8 cellular contexts compared by ENCODE assay signal in the genomic region with DNA sequence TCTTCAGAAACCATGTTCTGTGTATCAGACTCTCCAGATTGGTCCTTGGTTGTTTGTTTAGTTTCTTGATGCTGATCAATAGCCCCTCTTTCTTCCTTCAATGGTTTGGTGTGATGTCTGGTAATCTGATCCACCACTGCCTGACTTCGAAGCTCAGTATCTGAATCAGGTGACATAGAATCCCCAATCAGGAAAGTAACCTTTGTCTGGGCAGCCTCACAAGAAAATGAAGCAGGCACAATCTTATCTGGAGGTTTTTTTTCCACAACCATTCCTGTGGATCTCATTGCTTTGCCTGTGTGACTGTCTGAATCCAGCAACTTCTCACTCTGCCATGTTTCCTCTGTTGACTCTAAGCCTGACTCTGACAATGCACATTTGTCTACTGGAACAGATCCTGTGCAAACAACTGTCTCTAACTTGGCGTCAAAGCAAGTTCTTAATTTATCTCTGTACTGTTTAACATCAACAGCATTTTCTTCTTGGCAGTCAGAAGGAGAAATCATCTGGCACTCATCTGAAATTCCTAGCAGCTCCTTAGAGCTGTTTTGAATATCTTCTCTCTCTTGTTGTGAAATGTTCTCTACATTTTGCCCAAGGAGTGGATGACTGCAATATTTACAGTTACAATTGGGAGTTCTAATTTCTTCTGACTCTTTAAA. TPM values are rescaled to one million over a fixed set of nuclear protein-coding genes. Genes with fewer than 3 reads are reported as not detected.
A peak's percentile ranks its signal among the peaks of the same experiment; 100 is the strongest.
DNase-seq lines count a peak whose midpoint lies in the region; ATAC-seq and TF ChIP-seq lines count a peak whose summit lies in the region.

No MANE protein-coding gene starts in this region.

- H3K4me3 Mint-ChIP-seq in endodermal cell, result no peak overlapping the region

- H3K36me3 Mint-ChIP-seq in activated naive CD4-positive, alpha-beta T cell treated with anti-CD3 and anti-CD28 coated beads, Interleukin-2, amount 50 U/mL, for 72 hours, result peaks cover 2 to 32% of the 10 kb centered on the region in 2 donors
- H3K36me3 Mint-ChIP-seq in endodermal cell (ENCODE audit: low read depth), result peaks cover 49% of the 10 kb centered on the region

- H3K36me3 ChIP-seq in endodermal cell (ENCODE audit: control insufficient read depth, insufficient read depth, low read length) (peaks cover 68% of the 10 kb centered on the region), upper lobe of right lung (peaks cover 54% of the 10 kb centered on the region)

- no peak for TF ChIP-seq CTCF in endodermal cell (conservative IDR thresholded peaks at IDR 0.05)
- TF ChIP-seq CTCF in upper lobe of right lung (IDR thresholded peaks at IDR 0.05), result no peak

- DNase-seq in activated naive CD4-positive, alpha-beta T cell treated with anti-CD3 and anti-CD28 coated beads, Interleukin-2, amount 50 U/mL, for 72 hours (ENCODE audit: low spot score in 2 of 2), result no peak
- no peak for DNase-seq in activated naive CD4-positive, alpha-beta T cell (lab: John Stamatoyannopoulos, UW)
- no peak for DNase-seq in endodermal cell
- peak; percentile 72 for DNase-seq in midbrain (lab: John Stamatoyannopoulos, UW)
- no peak for DNase-seq in upper lobe of right lung
- DNase-seq in NCI-H2029 treated with DMSO at 0.1 percent for 48 hours (lab: John Stamatoyannopoulos, UW), result no peak
- DNase-seq in activated effector memory CD4-positive, alpha-beta T cell treated with anti-CD3 and anti-CD28 coated beads, Interleukin-2, amount 50 U/mL, for 16 hours, result no peak
- no peak for DNase-seq in UCSD-AML1 (lab: John Stamatoyannopoulos, UW; ENCODE audit: unreplicated experiment)

- intact Hi-C loops in upper lobe of right lung (cut with DNase I), result no loop called here

- H3K9me3 ChIP-seq in endodermal cell (ENCODE audit: control insufficient read depth, low read length) (no peaks in the 10 kb centered on the region), upper lobe of right lung (no peaks in the 10 kb centered on the region)

- no peak overlapping the region for H3K9ac ChIP-seq in endodermal cell (ENCODE audit: extremely low read depth, low read length, poor library complexity, severe bottlenecking)

- H3K4me1 ChIP-seq in endodermal cell (ENCODE audit: control insufficient read depth, insufficient read depth, low read length), result peaks cover 5% of the 10 kb centered on the region
- peaks cover 23% of the 10 kb centered on the region for H3K4me1 ChIP-seq in upper lobe of right lung

- peaks cover 0 to 7% of the 10 kb centered on the region in 2 donors for H3K9me3 Mint-ChIP-seq in activated naive CD4-positive, alpha-beta T cell treated with anti-CD3 and anti-CD28 coated beads, Interleukin-2, amount 50 U/mL, for 72 hours
- no peaks in the 10 kb centered on the region for H3K9me3 Mint-ChIP-seq in endodermal cell

- H3K27ac ChIP-seq in endodermal cell (ENCODE audit: low read depth, low read length), result no peak overlapping the region
- H3K27ac ChIP-seq in upper lobe of right lung, result peak overlapping the region; percentile 71

- H3K27me3 ChIP-seq in endodermal cell (ENCODE audit: control insufficient read depth, insufficient read depth, low read length, poor library complexity, severe bottlenecking), result no peaks in the 10 kb centered on the region
- no peaks in the 10 kb centered on the region for H3K27me3 ChIP-seq in upper lobe of right lung

- peak overlapping the region; percentile 56 to 69 for H3K27ac Mint-ChIP-seq in activated naive CD4-positive, alpha-beta T cell treated with anti-CD3 and anti-CD28 coated beads, Interleukin-2, amount 50 U/mL, for 72 hours
- H3K27ac Mint-ChIP-seq in endodermal cell, result peak overlapping the region; percentile 32

- WGBS in endodermal cell (ENCODE audit: insufficient coverage in 1 of 2, insufficient read length in 1 of 2), 2 experiments, result 75 to 79% methylated on average over 1 to 2 of the region's 2 CpGs

- H3K4me1 Mint-ChIP-seq in endodermal cell, result peaks cover 6% of the 10 kb centered on the region

- H3K4me3 ChIP-seq in endodermal cell (ENCODE audit: low read length) (no peak overlapping the region), upper lobe of right lung (no peak overlapping the region)

- H3K27me3 Mint-ChIP-seq in endodermal cell (ENCODE audit: insufficient read depth), result no peaks in the 10 kb centered on the region

- ATAC-seq in activated naive CD4-positive, alpha-beta T cell treated with anti-CD3 and anti-CD28 coated beads, Interleukin-2, amount 50 U/mL, for 72 hours, result no peak
- ATAC-seq in upper lobe of right lung, result peak; percentile 88

RNA-seq across cellular contexts. Expression of a gene that starts 37.1 kb away (rescaled TPM):
- 10 to 100 TPM; 35.9 to 62.2 TPM for total RNA-seq in activated naive CD4-positive, alpha-beta T cell treated with anti-CD3 and anti-CD28 coated beads, Interleukin-2, amount 50 U/mL, for 72 hours
- 10 to 100 TPM; 19.2 to 24.0 TPM for total RNA-seq in endodermal cell
- 17.4 TPM for polyA plus RNA-seq in endodermal cell (2013, experiment 1 of 2)
- 15.6 TPM for polyA plus RNA-seq in endodermal cell (2013, experiment 2 of 2)
- total RNA-seq in upper lobe of right lung, result 27.2 TPM
